8 cellular contexts compared by ENCODE assay signal in genomic region chr10:133309111-133309719, GRCh38. TPM values are rescaled to one million over a fixed set of nuclear protein-coding genes. Genes with fewer than 3 reads are reported as not detected.
DNase-seq lines count a peak whose midpoint lies in the region; ATAC-seq and TF ChIP-seq lines count a peak whose summit lies in the region.

No MANE protein-coding gene starts in this region.

- H3K4me3 Mint-ChIP-seq in IgD-negative memory B cell = peak overlapping the region; percentile 86 to 97 (median 86)
- H3K4me3 Mint-ChIP-seq in nephron = peak overlapping the region; percentile 79 to 86 (median 80)
- peak overlapping the region; percentile 72 for H3K4me3 Mint-ChIP-seq in stimulated activated naive CD8-positive, alpha-beta T cell treated with anti-CD3 and anti-CD28 coated beads, Interleukin-15, Interleukin-2, amounts not matched to agents 100 ng/mL and 50 ng/mL, for 24 hours

- H3K9me3 Mint-ChIP-seq in IgD-negative memory B cell (no peaks in the 10 kb centered on the region), nephron (no peaks in the 10 kb centered on the region)
- no peaks in the 10 kb centered on the region for H3K9me3 Mint-ChIP-seq in stimulated activated naive CD8-positive, alpha-beta T cell treated with anti-CD3 and anti-CD28 coated beads, Interleukin-15, Interleukin-2, amounts not matched to agents 100 ng/mL and 50 ng/mL, for 24 hours

- H3K4me1 Mint-ChIP-seq in IgD-negative memory B cell (peaks cover 21 to 26% (median 22%) of the 10 kb centered on the region in 3 donors), nephron (peaks cover 26% of the 10 kb centered on the region)
- peaks cover 38% of the 10 kb centered on the region for H3K4me1 Mint-ChIP-seq in stimulated activated naive CD8-positive, alpha-beta T cell treated with anti-CD3 and anti-CD28 coated beads, Interleukin-15, Interleukin-2, amounts not matched to agents 100 ng/mL and 50 ng/mL, for 24 hours (ENCODE audit: low read depth)

- ATAC-seq in GM21619 (IDR thresholded peaks at IDR 0.05; ENCODE audit: unreplicated experiment) = peak; percentile 66

- DNase-seq in DMS114 treated with DMSO at 0.1 percent for 48 hours (lab: John Stamatoyannopoulos, UW; ENCODE audit: unreplicated experiment) (peak; percentile 72), RKO (ENCODE audit: low spot score) (peak; percentile 80), fibroblast of pulmonary artery (ENCODE audit: low read depth) (peak; percentile 94)
- peak; percentile 96 for DNase-seq in activated effector memory CD4-positive, alpha-beta T cell treated with anti-CD3 and anti-CD28 coated beads, Interleukin-2, amount 50 U/mL, for 16 hours

- H3K27ac Mint-ChIP-seq in IgD-negative memory B cell (peak overlapping the region; percentile 78 to 95 (median 92)), nephron (peak overlapping the region in 1 of 3 experiments; percentile 68)
- peak overlapping the region; percentile 55 for H3K27ac Mint-ChIP-seq in stimulated activated naive CD8-positive, alpha-beta T cell treated with anti-CD3 and anti-CD28 coated beads, Interleukin-15, Interleukin-2, amounts not matched to agents 100 ng/mL and 50 ng/mL, for 24 hours

- no peaks in the 10 kb centered on the region for H3K27me3 Mint-ChIP-seq in IgD-negative memory B cell
- no peaks in the 10 kb centered on the region for H3K27me3 Mint-ChIP-seq in nephron (ENCODE audit: low read depth)
- no peaks in the 10 kb centered on the region for H3K27me3 Mint-ChIP-seq in stimulated activated naive CD8-positive, alpha-beta T cell treated with anti-CD3 and anti-CD28 coated beads, Interleukin-15, Interleukin-2, amounts not matched to agents 100 ng/mL and 50 ng/mL, for 24 hours

- H3K36me3 Mint-ChIP-seq in IgD-negative memory B cell = peaks cover 2% of the 10 kb centered on the region
- H3K36me3 Mint-ChIP-seq in nephron (ENCODE audit: low read depth) = peaks cover 24% of the 10 kb centered on the region
- H3K36me3 Mint-ChIP-seq in stimulated activated naive CD8-positive, alpha-beta T cell treated with anti-CD3 and anti-CD28 coated beads, Interleukin-15, Interleukin-2, amounts not matched to agents 100 ng/mL and 50 ng/mL, for 24 hours (ENCODE audit: low read depth) = peaks cover 24% of the 10 kb centered on the region

- TF ChIP-seq CTCF in fibroblast of pulmonary artery (IDR thresholded peaks at IDR 0.05; ENCODE audit: low read length, missing control alignments) (no peak), nephron (IDR thresholded peaks at IDR 0.05; ENCODE audit: unreplicated experiment in 3 of 3) (no peak)

- peak overlapping the region; percentile 92 for H3K4me3 ChIP-seq in fibroblast of pulmonary artery (replicated peaks; ENCODE audit: low read depth, low read length)

RNA-seq across cellular contexts. Expression of gene ZNF511, which starts 0.5 kb away (rescaled TPM):
- 107 TPM for polyA plus RNA-seq in IgD-negative memory B cell

RNA-seq across cellular contexts. Expression of gene TUBGCP2, which starts 0.5 kb away (rescaled TPM):
- 32.1 TPM for polyA plus RNA-seq in IgD-negative memory B cell

RNA-seq across cellular contexts. Expression of gene CALY, which starts 27.5 kb away (rescaled TPM):
- not detected for polyA plus RNA-seq in IgD-negative memory B cell

RNA-seq across cellular contexts. Expression of gene ADAM8, which starts 32.5 kb away (rescaled TPM):
- polyA plus RNA-seq in IgD-negative memory B cell = 70.9 TPM

RNA-seq across cellular contexts. Expression of gene PRAP1, which starts 38.0 kb away (rescaled TPM):
- polyA plus RNA-seq in IgD-negative memory B cell = not detected

Comparison
In these comparisons a context has a peak if more than half of its experiments do, and no peak if none do; other contexts are left out.
1. Peak in every context shown above with its lines: DNase-seq, ATAC-seq and H3K4me3 ChIP-seq.